ENCODE assay signal across 33 cellular contexts in genomic region chr22:49814164-49814686, GRCh38.
"Had no signal": no experiment of that assay in that cellular context is flagged by ENCODE, and none has a peak within 500 bp of the region (broad histone marks: within the 10 kb centered on the region; RNA-seq: fewer than 3 reads in every experiment).

No MANE protein-coding gene starts in this region.

- H3K27ac ChIP-seq: epithelial cell of prostate, esophagus squamous epithelium, gastrocnemius medialis, left lung, neutrophil, ovary, prostate gland, sigmoid colon, WERI-Rb-1 had no signal

- H3K9me3 Mint-ChIP-seq: activated naive CD4-positive, alpha-beta T cell treated with anti-CD3 and anti-CD28 coated beads, Interleukin-2, amount 50 U/mL, for 24 hours; activated naive CD8-positive, alpha-beta T cell treated with anti-CD3 and anti-CD28 coated beads, Interleukin-2, amount 50 U/mL, for 24 hours; stimulated activated effector memory CD8-positive, alpha-beta T cell treated with anti-CD3 and anti-CD28 coated beads, Interleukin-12 subunit alpha, Interleukin-12 subunit beta, amount 100 ng/mL, for 72 hours; stimulated activated naive CD8-positive, alpha-beta T cell treated with anti-CD3 and anti-CD28 coated beads, Interleukin-15, Interleukin-2, amounts not matched to agents 100 ng/mL and 50 ng/mL, for 24 hours had no signal

- ATAC-seq: activated CD4-positive, CD25-positive, alpha-beta regulatory T cell treated with anti-CD3 and anti-CD28 coated beads, Interleukin-2, amount 50 U/mL, for 24 hours; activated naive CD8-positive, alpha-beta T cell treated with anti-CD3 and anti-CD28 coated beads, Interleukin-2, amount 50 U/mL, for 24 hours; gastrocnemius medialis; left lung; mucosa of descending colon; stimulated activated effector memory CD8-positive, alpha-beta T cell treated with anti-CD3 and anti-CD28 coated beads, Interleukin-12 subunit alpha, Interleukin-12 subunit beta, amount 100 ng/mL, for 72 hours had no signal

- H3K36me3 ChIP-seq: ovary, prostate gland had no signal

- DNase-seq: activated CD4-positive, alpha-beta T cell treated with anti-CD3 and anti-CD28 coated beads for 48 hours; activated CD4-positive, alpha-beta T cell treated with anti-CD3 and anti-CD28 coated beads, Interleukin-2, amount 50 U/mL, for 48 hours; activated CD8-positive, alpha-beta memory T cell treated with anti-CD3 and anti-CD28 coated beads for 24 hours; activated gamma-delta T cell; activated naive CD8-positive, alpha-beta T cell treated with anti-CD3 and anti-CD28 coated beads, Interleukin-2, amount 50 U/mL, for 24 hours; dermis blood vessel endothelial cell; effector CD4-positive, alpha-beta T cell; esophagus squamous epithelium; gastrocnemius medialis; glutamatergic neuron; nephron progenitor cell; ovary; retina; sigmoid colon; small intestine; stimulated activated CD4-positive, alpha-beta T cell treated with anti-CD3 and anti-CD28 coated beads, Interleukin-4, amount 100 ng/mL, for 24 hours; T-helper 9 cell; WERI-Rb-1 had no signal

- H3K4me1 ChIP-seq: prostate gland had no signal

- H3K27me3 ChIP-seq: esophagus squamous epithelium, gastrocnemius medialis, left lung, neutrophil, ovary, sigmoid colon had no signal

- H3K4me3 Mint-ChIP-seq: activated naive CD4-positive, alpha-beta T cell treated with anti-CD3 and anti-CD28 coated beads, Interleukin-2, amount 50 U/mL, for 24 hours; activated naive CD8-positive, alpha-beta T cell treated with anti-CD3 and anti-CD28 coated beads, Interleukin-2, amount 50 U/mL, for 24 hours; nephron progenitor cell; stimulated activated effector memory CD8-positive, alpha-beta T cell treated with anti-CD3 and anti-CD28 coated beads, Interleukin-12 subunit alpha, Interleukin-12 subunit beta, amount 100 ng/mL, for 72 hours; stimulated activated naive CD8-positive, alpha-beta T cell treated with anti-CD3 and anti-CD28 coated beads, Interleukin-15, Interleukin-2, amounts not matched to agents 100 ng/mL and 50 ng/mL, for 24 hours had no signal

- H3K27ac Mint-ChIP-seq: activated naive CD8-positive, alpha-beta T cell treated with anti-CD3 and anti-CD28 coated beads, Interleukin-2, amount 50 U/mL, for 24 hours; stimulated activated effector memory CD8-positive, alpha-beta T cell treated with anti-CD3 and anti-CD28 coated beads, Interleukin-12 subunit alpha, Interleukin-12 subunit beta, amount 100 ng/mL, for 72 hours; stimulated activated naive CD8-positive, alpha-beta T cell treated with anti-CD3 and anti-CD28 coated beads, Interleukin-15, Interleukin-2, amounts not matched to agents 100 ng/mL and 50 ng/mL, for 24 hours had no signal

- H3K9me3 ChIP-seq: esophagus squamous epithelium, gastrocnemius medialis, left lung, mucosa of descending colon, neutrophil, ovary, prostate gland, sigmoid colon had no signal

- H3K27me3 Mint-ChIP-seq: activated naive CD4-positive, alpha-beta T cell treated with anti-CD3 and anti-CD28 coated beads, Interleukin-2, amount 50 U/mL, for 24 hours; activated naive CD8-positive, alpha-beta T cell treated with anti-CD3 and anti-CD28 coated beads, Interleukin-2, amount 50 U/mL, for 24 hours; stimulated activated naive CD8-positive, alpha-beta T cell treated with anti-CD3 and anti-CD28 coated beads, Interleukin-15, Interleukin-2, amounts not matched to agents 100 ng/mL and 50 ng/mL, for 24 hours had no signal

- FAIRE-seq: bronchial epithelial cell, colon, endometrium, islet of Langerhans, small intestine, TTC549 had no signal

- H3K4me3 ChIP-seq: esophagus squamous epithelium, gastrocnemius medialis, left lung, lung, mucosa of descending colon, ovary, prostate gland, sigmoid colon had no signal
